In genomic region chr14:71250347-71250746, GRCh38 we compare ENCODE assay signal across 31 cellular contexts.
"Had no signal": no experiment of that assay in that cellular context is flagged by ENCODE, and none has a peak within 500 bp of the region (broad histone marks: within the 10 kb centered on the region; RNA-seq: fewer than 3 reads in every experiment).

No MANE protein-coding gene starts in this region.

- ATAC-seq: activated CD4-positive, CD25-positive, alpha-beta regulatory T cell treated with anti-CD3 and anti-CD28 coated beads, Interleukin-2, amount 50 U/mL, for 24 hours; activated CD8-positive, alpha-beta T cell treated with anti-CD3 and anti-CD28 coated beads for 36 hours; activated naive CD8-positive, alpha-beta T cell treated with anti-CD3 and anti-CD28 coated beads, Interleukin-2, amount 50 U/mL, for 24 hours; activated T-cell treated with anti-CD3 and anti-CD28 coated beads, Interleukin-2, amount 50 U/mL, for 4 hours; activated T-helper 17 cell treated with anti-CD3 and anti-CD28 coated beads, Interleukin-2, amount 50 U/mL, for 72 hours; body of pancreas; gastroesophageal sphincter; heart right ventricle had no signal

- H3K4me3 ChIP-seq: adrenal gland, body of pancreas, esophagus squamous epithelium, gastroesophageal sphincter, heart right ventricle had no signal

- DNase-seq: activated B cell treated with CpG ODN at 0.5 μM for 24 hours; activated CD4-positive, alpha-beta T cell treated with anti-CD3 and anti-CD28 coated beads for 48 hours; activated CD4-positive, alpha-beta T cell treated with anti-CD3 and anti-CD28 coated beads, Interleukin-2, amount 50 U/mL, for 1 hour; activated CD4-positive, alpha-beta T cell treated with anti-CD3 and anti-CD28 coated beads, Interleukin-2, amount 50 U/mL, for 48 hours; activated CD8-positive, alpha-beta memory T cell treated with anti-CD3 and anti-CD28 coated beads for 24 hours; activated CD8-positive, alpha-beta T cell treated with anti-CD3 and anti-CD28 coated beads for 36 hours; activated effector memory CD4-positive, alpha-beta T cell treated with Interleukin-2 at 50 U/mL for 16 hours; activated gamma-delta T cell treated with Interleukin-2 at 50 U/mL for 16 hours; activated naive CD4-positive, alpha-beta T cell treated with anti-CD3 and anti-CD28 coated beads, Interleukin-2, amount 50 U/mL, for 16 hours; activated naive CD4-positive, alpha-beta T cell treated with Interleukin-2 at 50 U/mL for 16 hours; activated naive CD8-positive, alpha-beta T cell treated with anti-CD3 and anti-CD28 coated beads for 36 hours; activated naive CD8-positive, alpha-beta T cell treated with anti-CD3 and anti-CD28 coated beads, Interleukin-2, amount 50 U/mL, for 24 hours; activated T-cell treated with anti-CD3 and anti-CD28 coated beads, Interleukin-2, amount 50 U/mL, for 4 hours; amygdala; aorta; body of pancreas; caudate nucleus; cortex of kidney; dermis blood vessel endothelial cell; effector CD4-positive, alpha-beta T cell; esophagus squamous epithelium; foreskin melanocyte; heart right ventricle; T-cell; T1000 had no signal

- H3K9me3 ChIP-seq: adrenal gland, body of pancreas, esophagus squamous epithelium had no signal

- H3K4me1 ChIP-seq: adrenal gland, body of pancreas, esophagus squamous epithelium, gastroesophageal sphincter, heart right ventricle had no signal

- H3K27ac ChIP-seq: adrenal gland, epithelial cell of prostate, esophagus squamous epithelium, gastroesophageal sphincter, heart right ventricle had no signal

- H3K27me3 Mint-ChIP-seq: activated B cell treated with CpG ODN at 0.5 μM for 24 hours; activated CD8-positive, alpha-beta T cell treated with anti-CD3 and anti-CD28 coated beads for 36 hours; activated naive CD8-positive, alpha-beta T cell treated with anti-CD3 and anti-CD28 coated beads for 36 hours; activated naive CD8-positive, alpha-beta T cell treated with anti-CD3 and anti-CD28 coated beads, Interleukin-2, amount 50 U/mL, for 24 hours; activated T-helper 17 cell treated with anti-CD3 and anti-CD28 coated beads, Interleukin-2, amount 50 U/mL, for 72 hours; T-cell had no signal

- H3K27ac Mint-ChIP-seq: activated B cell treated with CpG ODN at 0.5 μM for 24 hours; activated CD8-positive, alpha-beta T cell treated with anti-CD3 and anti-CD28 coated beads for 36 hours; activated naive CD8-positive, alpha-beta T cell treated with anti-CD3 and anti-CD28 coated beads for 36 hours; activated naive CD8-positive, alpha-beta T cell treated with anti-CD3 and anti-CD28 coated beads, Interleukin-2, amount 50 U/mL, for 24 hours; activated T-helper 17 cell treated with anti-CD3 and anti-CD28 coated beads, Interleukin-2, amount 50 U/mL, for 72 hours; T-helper 1 cell treated with Interleukin-12 subunit alpha and Interleukin-12 subunit beta and Interleukin-4 antibody, amounts not matched to agents 30 μg/mL and 1 μg/mL, for 36 hours had no signal

- H3K36me3 ChIP-seq: adrenal gland, esophagus squamous epithelium, gastroesophageal sphincter, heart right ventricle had no signal

- H3K4me3 Mint-ChIP-seq: activated B cell treated with CpG ODN at 0.5 μM for 24 hours; activated CD8-positive, alpha-beta T cell treated with anti-CD3 and anti-CD28 coated beads for 36 hours; activated naive CD8-positive, alpha-beta T cell treated with anti-CD3 and anti-CD28 coated beads for 36 hours; activated naive CD8-positive, alpha-beta T cell treated with anti-CD3 and anti-CD28 coated beads, Interleukin-2, amount 50 U/mL, for 24 hours; activated T-cell treated with anti-CD3 and anti-CD28 coated beads, Interleukin-2, amount 50 U/mL, for 4 hours; activated T-helper 17 cell treated with anti-CD3 and anti-CD28 coated beads, Interleukin-2, amount 50 U/mL, for 72 hours; T-cell; T-helper 1 cell treated with Interleukin-12 subunit alpha and Interleukin-12 subunit beta and Interleukin-4 antibody, amounts not matched to agents 30 μg/mL and 1 μg/mL, for 36 hours had no signal

- H3K27me3 ChIP-seq: adrenal gland, body of pancreas, esophagus squamous epithelium, gastroesophageal sphincter, heart right ventricle had no signal
